10 cellular contexts compared by ENCODE assay signal in the genomic region with DNA sequence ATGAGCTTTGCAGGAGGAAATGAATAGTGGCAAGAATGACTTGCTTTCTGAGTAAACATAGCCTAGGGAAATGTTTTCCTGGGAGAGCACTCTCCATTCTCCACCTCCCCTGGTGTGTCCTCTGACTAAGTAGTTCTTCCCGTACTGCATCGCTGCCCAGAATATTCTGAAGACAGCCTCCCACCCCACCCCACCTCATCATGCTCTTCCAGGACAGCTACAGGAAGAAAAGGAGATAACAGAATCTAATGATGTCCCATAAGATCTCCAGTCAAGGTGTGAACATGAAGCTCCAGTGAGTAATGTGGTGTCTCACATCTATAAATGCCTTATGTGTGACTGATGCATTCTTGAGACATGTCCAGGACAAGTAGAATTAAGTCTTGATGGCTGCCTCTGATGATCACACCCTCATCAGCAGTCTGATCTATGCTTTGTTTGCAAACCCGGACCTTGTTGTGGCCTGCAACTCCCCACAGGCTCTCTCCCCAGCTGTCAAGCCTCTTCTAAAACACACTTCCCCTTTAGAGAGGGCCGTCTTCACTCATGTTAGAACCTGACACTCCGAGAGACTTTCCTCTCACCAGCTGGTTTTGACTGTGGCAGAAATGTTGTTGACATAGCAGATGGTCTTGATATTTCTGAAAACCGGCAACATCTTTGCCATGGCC.
DNase-seq lines count a peak whose midpoint lies in the region; ATAC-seq and TF ChIP-seq lines count a peak whose summit lies in the region.
"Had no signal": no experiment of that assay in that cellular context is flagged by ENCODE, and none has a peak within 500 bp of the region (broad histone marks: within the 10 kb centered on the region; RNA-seq: fewer than 3 reads in every experiment).

No MANE protein-coding gene starts in this region.

- no CpG with 5 or more reads among the region's 6 CpGs for WGBS in IMR-90 (ENCODE audit: extremely low coverage in 2 of 2, insufficient read length in 1 of 2), 2 experiments

- H3K79me1 ChIP-seq in IMR-90 (ENCODE audit: low read depth in 1 of 2, low read length in 2 of 2), result no peaks in the 10 kb centered on the region

- DNase-seq in GM12865 (ENCODE audit: low read depth) (peak; percentile 71), IMR-90 (peak; percentile 21), adipocyte (ENCODE audit: low read depth) (peak; percentile 47), myocyte (ENCODE audit: low read depth) (peak; percentile 96), DMS53 (lab: John Stamatoyannopoulos, UW) (no peak), NCI-H510A treated with DMSO at 0.1 percent for 48 hours (lab: John Stamatoyannopoulos, UW) (no peak), H7 (no peak)
- DNase-seq: activated naive CD8-positive, alpha-beta T cell treated with anti-CD3 and anti-CD28 coated beads, Interleukin-2, amount 10 ng/mL, durations not matched to agents 7 days and 5 days; NCI-H1930 had no signal

- no peak overlapping the region for H4K91ac ChIP-seq in IMR-90 (ENCODE audit: insufficient read depth, low read depth, low read length)

- H2BK20ac ChIP-seq in IMR-90 (ENCODE audit: low read depth, low read length), result no peak overlapping the region

- H3K23ac ChIP-seq in IMR-90 (ENCODE audit: low read depth, low read length), result no peak overlapping the region

- no peak overlapping the region for H3K27ac ChIP-seq in IMR-90 (ENCODE audit: insufficient read depth, low read length)

- H3K27me3 ChIP-seq in IMR-90 (ENCODE audit: control insufficient read depth, insufficient read depth, low read length) (no peaks in the 10 kb centered on the region), adipocyte (replicated peaks; ENCODE audit: control insufficient read depth, insufficient read depth, low read length) (no peaks in the 10 kb centered on the region), H7 (ENCODE audit: control insufficient read depth, insufficient read depth, low read length) (no peaks in the 10 kb centered on the region)

- TF ChIP-seq POLR2A in IMR-90 (IDR thresholded peaks at IDR 0.05; ENCODE audit: low read depth, low read length), result no peak

- H2AFZ ChIP-seq in IMR-90 (replicated peaks; ENCODE audit: low read length, poor library complexity), result no peak overlapping the region

- H2BK120ac ChIP-seq in IMR-90 (ENCODE audit: low read depth, low read length), result no peak overlapping the region

- H3K36me3 ChIP-seq in IMR-90 (ENCODE audit: control insufficient read depth, insufficient read depth, low read length) (no peaks in the 10 kb centered on the region), adipocyte (ENCODE audit: control insufficient read depth, insufficient read depth, low read length, severe bottlenecking) (no peaks in the 10 kb centered on the region), H7 (replicated peaks; ENCODE audit: control insufficient read depth, insufficient read depth, low read length) (no peaks in the 10 kb centered on the region)

- H3K4ac ChIP-seq in IMR-90 (ENCODE audit: low read depth, low read length), result no peak overlapping the region

- H4K5ac ChIP-seq in IMR-90 (ENCODE audit: low read depth, low read length), result no peak overlapping the region

- no peak overlapping the region for H3K9ac ChIP-seq in IMR-90 (ENCODE audit: low read depth, low read length)
- H3K9ac ChIP-seq in adipocyte (ENCODE audit: low read length), result no peak overlapping the region

- no peaks in the 10 kb centered on the region for H3K4me1 ChIP-seq in IMR-90 (ENCODE audit: control insufficient read depth, insufficient read depth, low read length)
- H3K4me1 ChIP-seq in adipocyte (ENCODE audit: control insufficient read depth, insufficient read depth, low read length), result peaks cover 29% of the 10 kb centered on the region

- H3K18ac ChIP-seq in IMR-90 (ENCODE audit: low read depth, low read length), result no peak overlapping the region

- H4K20me1 ChIP-seq in IMR-90 (ENCODE audit: insufficient read depth, low read length), result no peaks in the 10 kb centered on the region

- H4K8ac ChIP-seq in IMR-90 (ENCODE audit: low read depth in 2 of 2, low read length in 2 of 2), result no peak overlapping the region

- H3K4me2 ChIP-seq in IMR-90 (ENCODE audit: low read depth, low read length), result no peak overlapping the region

- peak; percentile 44 for ATAC-seq in IMR-90 (ENCODE audit: low read depth)
- ATAC-seq in HG02885 (IDR thresholded peaks at IDR 0.05; ENCODE audit: poor library complexity, unreplicated experiment), result no peak

- dilution Hi-C loops in IMR-90 (cut with HindIII; ENCODE audit: low sequenced_read_pairs, unreplicated experiment), result no loop called here

- H2BK5ac ChIP-seq in IMR-90 (ENCODE audit: low read depth, low read length, poor library complexity, severe bottlenecking), result no peak overlapping the region

- no peak for TF ChIP-seq RAD21 in IMR-90 (IDR thresholded peaks at IDR 0.05; ENCODE audit: low read length)

- H2BK15ac ChIP-seq in IMR-90 (ENCODE audit: low read depth, low read length), result no peak overlapping the region

- POLR2A ChIA-PET in IMR-90 (lab: Charles Lee; ENCODE audit: unreplicated experiment), result interaction anchor here (0.9 kb wide), 1 partner anchor 16 kb away, joined by 3 read pairs; no protein-coding TSS in a partner anchor

- in situ Hi-C loops in IMR-90 (cut with MboI; ENCODE audit: low sequenced_read_pairs), result no loop called here

- no peak overlapping the region for H2AK5ac ChIP-seq in IMR-90 (ENCODE audit: low read depth, low read length)

- H3K56ac ChIP-seq in IMR-90 (ENCODE audit: extremely low read depth, insufficient read depth, low read length), result no peak overlapping the region

- TF ChIP-seq CTCF in GM12865 (IDR thresholded peaks at IDR 0.05; ENCODE audit: insufficient read depth, low read depth, low read length, missing control alignments) (no peak), IMR-90 (conservative IDR thresholded peaks at IDR 0.05; ENCODE audit: low read depth, low read length) (no peak)

- CTCF ChIA-PET in IMR-90 (lab: Yijun Ruan, JAX), result no interaction called here

- intact Hi-C loops in IMR-90 (cut with micrococcal nuclease), result no loop called here

- no TSS peak for BruUV-seq in IMR-90 (replicated peaks; lab: Mats Ljungman, UMichigan)

- H2AK9ac ChIP-seq in IMR-90 (replicated peaks; ENCODE audit: low read depth, low read length, poor library complexity), result no peak overlapping the region

- H3K14ac ChIP-seq in IMR-90 (replicated peaks; ENCODE audit: low read depth, low read length), result no peak overlapping the region

- H3K9me3 ChIP-seq in IMR-90 (ENCODE audit: control insufficient read depth, insufficient read depth, low read length) (no peaks in the 10 kb centered on the region), adipocyte (ENCODE audit: control insufficient read depth, low read length) (no peaks in the 10 kb centered on the region)

- no peaks in the 10 kb centered on the region for H3K9me1 ChIP-seq in IMR-90 (ENCODE audit: insufficient read depth, low read length)

- H3K4me3 ChIP-seq in GM12865 (ENCODE audit: low read depth, low read length), result no peak overlapping the region
- H3K4me3 ChIP-seq in IMR-90 (ENCODE audit: insufficient read depth, low read depth, low read length), result no peak overlapping the region
- H3K4me3 ChIP-seq in adipocyte (ENCODE audit: low read length), result no peak overlapping the region
- no peak overlapping the region for H3K4me3 ChIP-seq in H7 (ENCODE audit: insufficient read depth, low read depth, low read length)

TF ChIP-seq in IMR-90, 13 proteins besides CTCF, POLR2A, EP300 and RAD21:
- TF ChIP-seq RFX5 (IDR thresholded peaks at IDR 0.05; ENCODE audit: low read depth, low read length), result no peak
- TF ChIP-seq FOS (IDR thresholded peaks at IDR 0.05; ENCODE audit: low read depth, low read length), result no peak
- TF ChIP-seq RCOR1 (IDR thresholded peaks at IDR 0.05; ENCODE audit: insufficient replicate concordance, low read length), result no peak
- no peak for TF ChIP-seq SMC3 (IDR thresholded peaks at IDR 0.05; ENCODE audit: low read depth, low read length)
- no peak for TF ChIP-seq CHD1 (IDR thresholded peaks at IDR 0.05; ENCODE audit: low read depth, low read length)
- TF ChIP-seq, protein P1, sequence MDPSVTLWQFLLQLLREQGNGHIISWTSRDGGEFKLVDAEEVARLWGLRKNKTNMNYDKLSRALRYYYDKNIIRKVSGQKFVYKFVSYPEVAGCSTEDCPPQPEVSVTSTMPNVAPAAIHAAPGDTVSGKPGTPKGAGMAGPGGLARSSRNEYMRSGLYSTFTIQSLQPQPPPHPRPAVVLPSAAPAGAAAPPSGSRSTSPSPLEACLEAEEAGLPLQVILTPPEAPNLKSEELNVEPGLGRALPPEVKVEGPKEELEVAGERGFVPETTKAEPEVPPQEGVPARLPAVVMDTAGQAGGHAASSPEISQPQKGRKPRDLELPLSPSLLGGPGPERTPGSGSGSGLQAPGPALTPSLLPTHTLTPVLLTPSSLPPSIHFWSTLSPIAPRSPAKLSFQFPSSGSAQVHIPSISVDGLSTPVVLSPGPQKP (IDR thresholded peaks at IDR 0.05; ENCODE audit: borderline replicate concordance, low read depth, low read length), result no peak
- no peak for TF ChIP-seq BHLHE40 (IDR thresholded peaks at IDR 0.05; ENCODE audit: low read depth, low read length)

Comparison
In these comparisons a context has a peak if more than half of its experiments do, and no peak if none do; other contexts are left out.
1. DNase-seq: peak in GM12865 (single experiment), IMR-90 (single experiment), adipocyte (single experiment) and myocyte (single experiment); none in DMS53 (single experiment), NCI-H510A treated with DMSO at 0.1 percent for 48 hours (single experiment) and H7 (single experiment).